1 cellular context compared by ENCODE assay signal in genomic region chr15:40108061-40108854, GRCh38.
TF ChIP-seq lines count a peak whose summit lies in the region.

No MANE protein-coding gene starts in this region.

TF ChIP-seq in HEK293, 187 proteins besides CTCF, POLR2A, EP300 and RAD21 (continued from another document):
- TF ChIP-seq ZBTB10 (tag by site-specific recombination; IDR thresholded peaks at IDR 0.05), result peak; percentile 59; the same call in 1 of the 2 replicates
- no peak for TF ChIP-seq ZNF580 (tag by site-specific recombination; IDR thresholded peaks at IDR 0.05)
- no peak for TF ChIP-seq TCF7L2 (IDR thresholded peaks at IDR 0.05; ENCODE audit: borderline replicate concordance, low read depth, low read length)
- no peak for TF ChIP-seq PRDM4 (tag by site-specific recombination; IDR thresholded peaks at IDR 0.05)
- TF ChIP-seq KLF1 (tag by site-specific recombination; IDR thresholded peaks at IDR 0.05), result no peak
- TF ChIP-seq SCRT2 (tag by site-specific recombination; IDR thresholded peaks at IDR 0.05), result no peak
- TF ChIP-seq ZNF169 (tag by site-specific recombination; IDR thresholded peaks at IDR 0.05), result no peak
- no peak for TF ChIP-seq ZNF670 (tag by site-specific recombination; IDR thresholded peaks at IDR 0.05; ENCODE audit: low read depth)
- no peak; the same call in none of the 2 replicates for TF ChIP-seq ZNF335 (tag by site-specific recombination; conservative IDR thresholded peaks at IDR 0.05)
- no peak for TF ChIP-seq SALL2 (tag by site-specific recombination; IDR thresholded peaks at IDR 0.05; ENCODE audit: borderline replicate concordance)
- 0 out of 2 replicates have a peak, but pooled peaks have one; percentile 51 for TF ChIP-seq BCL11A (tag by site-specific recombination; IDR thresholded peaks at IDR 0.05; ENCODE audit: low read depth)
- peak; percentile 67 for TF ChIP-seq PATZ1 (tag by site-specific recombination; IDR thresholded peaks at IDR 0.05)
- TF ChIP-seq ZSCAN4 (tag by site-specific recombination; IDR thresholded peaks at IDR 0.05), result peak; percentile 86
- 0 out of 2 replicates have a peak, but pooled peaks have one; percentile 28 for TF ChIP-seq KLF8 (tag by site-specific recombination; IDR thresholded peaks at IDR 0.05)
- TF ChIP-seq ZSCAN18 (tag by site-specific recombination; IDR thresholded peaks at IDR 0.05), result no peak
